Comparison of ENCODE assay signal across 9 cellular contexts in genomic region chr20:48923149-48923718, GRCh38. TPM values are rescaled to one million over a fixed set of nuclear protein-coding genes. Genes with fewer than 3 reads are reported as not detected.
A peak's percentile ranks its signal among the peaks of the same experiment; 100 is the strongest.
DNase-seq lines count a peak whose midpoint lies in the region; ATAC-seq, FAIRE-seq and TF ChIP-seq lines count a peak whose summit lies in the region.
"Had no signal": no experiment of that assay in that cellular context is flagged by ENCODE, and none has a peak within 500 bp of the region (broad histone marks: within the 10 kb centered on the region; RNA-seq: fewer than 3 reads in every experiment).

No MANE protein-coding gene starts in this region.

- no peaks in the 10 kb centered on the region for H3K9me3 ChIP-seq in astrocyte (ENCODE audit: insufficient read depth, low read depth, low read length)
- no peaks in the 10 kb centered on the region for H3K9me3 ChIP-seq in lower lobe of right lung
- H3K9me3 ChIP-seq in vagina, result no peaks in the 10 kb centered on the region

- no peaks in the 10 kb centered on the region for H3K9me3 Mint-ChIP-seq in stimulated activated naive CD8-positive, alpha-beta T cell treated with anti-CD3 and anti-CD28 coated beads, Interleukin-15, Interleukin-2, amounts not matched to agents 100 ng/mL and 50 ng/mL, for 24 hours
- H3K9me3 Mint-ChIP-seq in astrocyte (ENCODE audit: unreplicated experiment), result no peaks in the 10 kb centered on the region

- no peak for ATAC-seq in stimulated activated naive CD8-positive, alpha-beta T cell treated with anti-CD3 and anti-CD28 coated beads, Interleukin-15, Interleukin-2, amounts not matched to agents 100 U/mL and 50 U/mL, for 24 hours
- ATAC-seq in lower lobe of right lung (no peak), GM19351 (IDR thresholded peaks at IDR 0.05; ENCODE audit: unreplicated experiment) (no peak), HG02678 (IDR thresholded peaks at IDR 0.05; ENCODE audit: unreplicated experiment) (no peak)

- TF ChIP-seq CTCF in astrocyte (IDR thresholded peaks at IDR 0.05; ENCODE audit: insufficient read depth, low read depth, low read length) (no peak), lower lobe of right lung (IDR thresholded peaks at IDR 0.05) (no peak), vagina (IDR thresholded peaks at IDR 0.05) (no peak)

- H3K9ac ChIP-seq in astrocyte (ENCODE audit: low read length), result peak overlapping the region; percentile 99

- peak overlapping the region; percentile 97 for H3K4me3 Mint-ChIP-seq in stimulated activated naive CD8-positive, alpha-beta T cell treated with anti-CD3 and anti-CD28 coated beads, Interleukin-15, Interleukin-2, amounts not matched to agents 100 ng/mL and 50 ng/mL, for 24 hours
- H3K4me3 Mint-ChIP-seq in astrocyte (ENCODE audit: unreplicated experiment), result peak overlapping the region; percentile 97

- H3K27ac ChIP-seq in astrocyte (ENCODE audit: low read depth, low read length) (no peak overlapping the region), lower lobe of right lung (no peak overlapping the region), vagina (peak overlapping the region; percentile 22)

- H3K27me3 ChIP-seq in astrocyte (ENCODE audit: insufficient read depth, low read length) (no peaks in the 10 kb centered on the region), lower lobe of right lung (ENCODE audit: low read depth) (no peaks in the 10 kb centered on the region), vagina (no peaks in the 10 kb centered on the region)

- no peak for DNase-seq in stimulated activated naive CD8-positive, alpha-beta T cell treated with anti-CD3 and anti-CD28 coated beads, Interleukin-15, Interleukin-2, amounts not matched to agents 100 U/mL and 50 U/mL, for 24 hours
- DNase-seq in astrocyte (ENCODE audit: low read depth), result no peak
- DNase-seq in lower lobe of right lung, result no peak
- DNase-seq in vagina (ENCODE audit: extremely low spot score in 2 of 2), result no peak
- no peak for DNase-seq in MV-4-11 (lab: John Stamatoyannopoulos, UW)
- DNase-seq: NCI-H1105 treated with DMSO at 0.1 percent for 48 hours had no signal

- H3K36me3 ChIP-seq in astrocyte (ENCODE audit: insufficient read depth, low read length) (no peaks in the 10 kb centered on the region), lower lobe of right lung (no peaks in the 10 kb centered on the region), vagina (no peaks in the 10 kb centered on the region)

- H4K20me1 ChIP-seq in astrocyte (ENCODE audit: insufficient read depth, low read length), result peaks cover 43% of the 10 kb centered on the region

- H3K36me3 Mint-ChIP-seq in stimulated activated naive CD8-positive, alpha-beta T cell treated with anti-CD3 and anti-CD28 coated beads, Interleukin-15, Interleukin-2, amounts not matched to agents 100 ng/mL and 50 ng/mL, for 24 hours (ENCODE audit: low read depth), result peaks cover 10% of the 10 kb centered on the region
- H3K36me3 Mint-ChIP-seq in astrocyte (ENCODE audit: low read depth, unreplicated experiment), result no peaks in the 10 kb centered on the region

- H3K4me3 ChIP-seq in astrocyte (ENCODE audit: insufficient read depth, low read depth, low read length), result peak overlapping the region; percentile 85
- peak overlapping the region; percentile 85 for H3K4me3 ChIP-seq in lower lobe of right lung
- H3K4me3 ChIP-seq in vagina, result peak overlapping the region in 1 of 2 donors; percentile 97

- no peaks in the 10 kb centered on the region for H3K27me3 Mint-ChIP-seq in stimulated activated naive CD8-positive, alpha-beta T cell treated with anti-CD3 and anti-CD28 coated beads, Interleukin-15, Interleukin-2, amounts not matched to agents 100 ng/mL and 50 ng/mL, for 24 hours
- H3K27me3 Mint-ChIP-seq in astrocyte (ENCODE audit: low read depth, unreplicated experiment), result no peaks in the 10 kb centered on the region

- TF ChIP-seq POLR2A in vagina (IDR thresholded peaks at IDR 0.05), result no peak

- H3K79me2 ChIP-seq in astrocyte (ENCODE audit: insufficient read depth, low read length), result peaks cover 68% of the 10 kb centered on the region

- H2AFZ ChIP-seq in astrocyte (ENCODE audit: low read depth, low read length), result no peak overlapping the region

- H3K4me1 Mint-ChIP-seq in stimulated activated naive CD8-positive, alpha-beta T cell treated with anti-CD3 and anti-CD28 coated beads, Interleukin-15, Interleukin-2, amounts not matched to agents 100 ng/mL and 50 ng/mL, for 24 hours (ENCODE audit: low read depth), result peaks cover 69% of the 10 kb centered on the region
- H3K4me1 Mint-ChIP-seq in astrocyte (ENCODE audit: low read depth, unreplicated experiment), result peaks cover 10% of the 10 kb centered on the region

- H3K4me2 ChIP-seq in astrocyte (ENCODE audit: low read length), result peak overlapping the region; percentile 93

- no peak for FAIRE-seq in astrocyte (lab: Jason Lieb, UNC)

- peak overlapping the region; percentile 96 for H3K27ac Mint-ChIP-seq in stimulated activated naive CD8-positive, alpha-beta T cell treated with anti-CD3 and anti-CD28 coated beads, Interleukin-15, Interleukin-2, amounts not matched to agents 100 ng/mL and 50 ng/mL, for 24 hours
- H3K27ac Mint-ChIP-seq in astrocyte (ENCODE audit: unreplicated experiment), result no peak overlapping the region

- intact Hi-C loops in lower lobe of right lung (cut with DNase I), result no loop called here
- intact Hi-C loops in vagina (cut with DNase I), result no loop called here

- H3K4me1 ChIP-seq in astrocyte (ENCODE audit: insufficient read depth, low read length) (peaks cover 19% of the 10 kb centered on the region), lower lobe of right lung (peaks cover 55% of the 10 kb centered on the region), vagina (peaks cover 45% of the 10 kb centered on the region)

RNA-seq across cellular contexts. Expression of gene ARFGEF2, which starts 1.7 kb away (rescaled TPM):
- total RNA-seq in astrocyte (23.8 and 28.2 TPM in 2 replicates), lower lobe of right lung (32.9 TPM), vagina (21.9 TPM)
